Comparison of ENCODE assay signal across 8 cellular contexts in genomic region chr14:93114068-93114710, GRCh38. TPM values are rescaled to one million over a fixed set of nuclear protein-coding genes. Genes with fewer than 3 reads are reported as not detected.
A peak's percentile ranks its signal among the peaks of the same experiment; 100 is the strongest.
DNase-seq lines count a peak whose midpoint lies in the region; ATAC-seq and TF ChIP-seq lines count a peak whose summit lies in the region.

No MANE protein-coding gene starts in this region.

- intact Hi-C loops in Right ventricle myocardium inferior (cut with DNase I) (loop anchor here (2.0 to 5.0 kb wide), 3 partner anchors 52 to 161 kb away; no protein-coding TSS in a partner anchor), cardiac septum (cut with DNase I) (no loop called here), left ventricle myocardium inferior (cut with micrococcal nuclease) (no loop called here)

- H3K27me3 ChIP-seq in left ventricle myocardium inferior (ENCODE audit: low read depth) = no peaks in the 10 kb centered on the region

- DNase-seq in Right ventricle myocardium inferior (ENCODE audit: missing footprints) (peak; percentile 65), cardiac septum (ENCODE audit: low spot score) (no peak), left ventricle myocardium inferior (no peak), skeletal muscle cell (ENCODE audit: low read depth) (no peak), HPDE6-E6E7 (ENCODE audit: extremely low spot score) (no peak)
- DNase-seq in activated T-cell treated with anti-CD3 and anti-CD28 coated beads, Interleukin-2, amount 50 U/mL, for 24 hours = peak; percentile 41
- DNase-seq in stimulated activated CD4-positive, alpha-beta T cell treated with anti-CD3 and anti-CD28 coated beads, Interleukin-1b, Interleukin-23, amount 100 ng/mL, for 48 hours = no peak

- peaks cover 61% of the 10 kb centered on the region for H3K4me1 ChIP-seq in left ventricle myocardium inferior

- H3K27ac Mint-ChIP-seq in activated T-cell treated with anti-CD3 and anti-CD28 coated beads, Interleukin-2, amount 50 U/mL, for 24 hours = peak overlapping the region; percentile 37

- H3K4me1 Mint-ChIP-seq in activated T-cell treated with anti-CD3 and anti-CD28 coated beads, Interleukin-2, amount 50 U/mL, for 24 hours (ENCODE audit: low read depth) = peaks cover 36% of the 10 kb centered on the region

- no peaks in the 10 kb centered on the region for H3K9me3 ChIP-seq in left ventricle myocardium inferior (replicated peaks)

- no peaks in the 10 kb centered on the region for H3K9me3 Mint-ChIP-seq in activated T-cell treated with anti-CD3 and anti-CD28 coated beads, Interleukin-2, amount 50 U/mL, for 24 hours

- H3K36me3 ChIP-seq in left ventricle myocardium inferior = no peaks in the 10 kb centered on the region

- H3K4me3 Mint-ChIP-seq in activated T-cell treated with anti-CD3 and anti-CD28 coated beads, Interleukin-2, amount 50 U/mL, for 24 hours = peak overlapping the region; percentile 86

- H3K36me3 Mint-ChIP-seq in activated T-cell treated with anti-CD3 and anti-CD28 coated beads, Interleukin-2, amount 50 U/mL, for 24 hours (ENCODE audit: low read depth) = peaks cover 2% of the 10 kb centered on the region

- ATAC-seq in Right ventricle myocardium inferior = no peak
- no peak for ATAC-seq in HG03135 (IDR thresholded peaks at IDR 0.05; ENCODE audit: unreplicated experiment)

- no peak for TF ChIP-seq CTCF in left ventricle myocardium inferior (IDR thresholded peaks at IDR 0.05; ENCODE audit: borderline replicate concordance)

- no peaks in the 10 kb centered on the region for H3K27me3 Mint-ChIP-seq in activated T-cell treated with anti-CD3 and anti-CD28 coated beads, Interleukin-2, amount 50 U/mL, for 24 hours

- H3K27ac ChIP-seq in left ventricle myocardium inferior (replicated peaks) = peak overlapping the region; percentile 99

- peak overlapping the region; percentile 75 for H3K4me3 ChIP-seq in left ventricle myocardium inferior
- peak overlapping the region; percentile 70 for H3K4me3 ChIP-seq in skeletal muscle cell (ENCODE audit: low read depth, low read length)

RNA-seq across cellular contexts. Expression of gene ITPK1, which starts 1.5 kb away (rescaled TPM):
- total RNA-seq in Right ventricle myocardium inferior (123 TPM), cardiac septum (77.1 TPM), left ventricle myocardium inferior (112 TPM)

Comparison
In these comparisons a context has a peak if more than half of its experiments do, and no peak if none do; other contexts are left out.
1. DNase-seq: peak in Right ventricle myocardium inferior (single experiment) and activated T-cell treated with anti-CD3 and anti-CD28 coated beads, Interleukin-2, amount 50 U/mL, for 24 hours (single experiment); none in cardiac septum (single experiment), left ventricle myocardium inferior (single experiment), skeletal muscle cell (single experiment), HPDE6-E6E7 (single experiment) and stimulated activated CD4-positive, alpha-beta T cell treated with anti-CD3 and anti-CD28 coated beads, Interleukin-1b, Interleukin-23, amount 100 ng/mL, for 48 hours (single experiment).